In genomic region chr10:103396067-103396788, GRCh38 we compare ENCODE assay signal across 8 cellular contexts. TPM values are rescaled to one million over a fixed set of nuclear protein-coding genes. Genes with fewer than 3 reads are reported as not detected.
A peak's percentile ranks its signal among the peaks of the same experiment; 100 is the strongest.
DNase-seq lines count a peak whose midpoint lies in the region; TF ChIP-seq lines count a peak whose summit lies in the region.

ATP5MK (minus strand) TSS chr10:103396475; CDS start chr10:103392457, 4,018 bp downstream.
PDCD11 (plus strand) TSS chr10:103396626; CDS start chr10:103398427, 1,801 bp downstream.

- H3K79me1 ChIP-seq in H9 (ENCODE audit: insufficient read depth, low read depth, low read length, poor library complexity, severe bottlenecking): peaks cover 8% of the 10 kb centered on the region

- H3K18ac ChIP-seq in H9 (ENCODE audit: insufficient read length, low read depth, low read length): peak within 1 kb of the TSS; percentile 46

- no peak within 1 kb of the TSS for H2BK12ac ChIP-seq in H9 (ENCODE audit: insufficient read length, low read depth, low read length)

- peak within 1 kb of the TSS; percentile 91 for H3K4me3 ChIP-seq in MG63
- H3K4me3 ChIP-seq in fibroblast of villous mesenchyme (ENCODE audit: low read depth, low read length): peak within 1 kb of the TSS; percentile 75

- H3K23me2 ChIP-seq in H9 (ENCODE audit: insufficient read length, low read depth, low read length, poor library complexity, severe bottlenecking): peaks cover 9% of the 10 kb centered on the region

- H2BK15ac ChIP-seq in H9 (ENCODE audit: low read depth, low read length): no peak within 1 kb of the TSS

- no peaks in the 10 kb centered on the region; the same call in 1 of the 2 replicates for H3K4me1 ChIP-seq in H9 (ENCODE audit: insufficient read depth, low read length)

- peaks cover 70% of the 10 kb centered on the region for H3K36me3 ChIP-seq in MG63

- H3K56ac ChIP-seq in H9 (ENCODE audit: insufficient read length, low read depth, low read length): no peak within 1 kb of the TSS

- no peak within 1 kb of the TSS for H2BK120ac ChIP-seq in H9 (ENCODE audit: low read depth, low read length, poor library complexity, severe bottlenecking)

- H3K27ac Mint-ChIP-seq in H9 (peak within 1 kb of the TSS; percentile 90 to 98 (median 96)), neural crest cell (ENCODE audit: unreplicated experiment) (peak within 1 kb of the TSS; percentile 99)

- H3K27me3 ChIP-seq in H9 (ENCODE audit: insufficient read depth, low read length) (no peaks in the 10 kb centered on the region), MG63 (no peaks in the 10 kb centered on the region)

- no peak within 1 kb of the TSS for H3K4ac ChIP-seq in H9 (ENCODE audit: low read depth, low read length)

- no peak within 1 kb of the TSS for H2AK5ac ChIP-seq in H9 (ENCODE audit: insufficient read length, low read length)

- H3K79me2 ChIP-seq in H9 (ENCODE audit: insufficient read depth, low read length): peaks cover 23% of the 10 kb centered on the region; the same call in 1 of the 2 replicates

- no peak within 1 kb of the TSS for H2BK20ac ChIP-seq in H9 (ENCODE audit: low read depth, low read length, poor library complexity, severe bottlenecking)

- no peak within 1 kb of the TSS for H2AFZ ChIP-seq in H9 (ENCODE audit: low read length)

- in situ Hi-C loops in G401 (cut with HindIII; ENCODE audit: low sequenced_read_pairs): no loop called here

- H3K4me2 ChIP-seq in H9 (ENCODE audit: insufficient read depth, insufficient read length, low read length): peak within 1 kb of the TSS; percentile 77

- no peak within 1 kb of the TSS for H4K5ac ChIP-seq in H9 (ENCODE audit: insufficient read length, low read depth, low read length)

- no peaks in the 10 kb centered on the region for H4K20me1 ChIP-seq in H9 (ENCODE audit: control insufficient read depth, insufficient read depth, insufficient read length)

- H3T11ph ChIP-seq in H9 (ENCODE audit: low read length): no peak within 1 kb of the TSS

- H3K36me3 Mint-ChIP-seq in H9 (ENCODE audit: insufficient read depth in 1 of 3, low read depth in 3 of 3) (peaks cover 29 to 79% (median 68%) of the 10 kb centered on the region in 3 experiments), neural crest cell (ENCODE audit: low read depth) (peaks cover 6% of the 10 kb centered on the region)

- H4K8ac ChIP-seq in H9 (replicated peaks; ENCODE audit: insufficient read length, low read depth, low read length): no peak within 1 kb of the TSS

- H3K9ac ChIP-seq in H9 (ENCODE audit: extremely low read depth, insufficient read length, low read length): peak within 1 kb of the TSS; percentile 92

- H3K23ac ChIP-seq in H9 (ENCODE audit: insufficient read length, low read depth, low read length): no peak within 1 kb of the TSS

- DNase-seq in G401 (ENCODE audit: low spot score): peak; percentile 99
- DNase-seq in H9: peak; percentile 98
- peak; percentile 97 for DNase-seq in MG63
- peak; percentile 90 for DNase-seq in SIG-M5 (lab: John Stamatoyannopoulos, UW)
- DNase-seq in activated gamma-delta T cell treated with Interleukin-2 at 50 U/mL for 16 hours: peak; percentile 95
- DNase-seq in fibroblast of villous mesenchyme (ENCODE audit: low read depth): peak; percentile 98
- DNase-seq in neural crest cell (ENCODE audit: low read depth, low spot score): peak; percentile 86
- DNase-seq in stromal cell of bone marrow (ENCODE audit: low read depth): peak; percentile 98

- peak within 1 kb of the TSS; percentile 85 for H3K14ac ChIP-seq in H9 (ENCODE audit: insufficient read depth, low read length)

- H3K4me3 Mint-ChIP-seq in H9: peak within 1 kb of the TSS; percentile 99
- H3K4me3 Mint-ChIP-seq in neural crest cell: peak within 1 kb of the TSS; percentile 100

- H3K9me3 ChIP-seq in H9 (ENCODE audit: control insufficient read depth, low read depth, low read length) (no peaks in the 10 kb centered on the region), MG63 (no peaks in the 10 kb centered on the region)

- H3K4me1 Mint-ChIP-seq in H9 (peaks cover 15 to 22% of the 10 kb centered on the region in 2 experiments), neural crest cell (peaks cover 48% of the 10 kb centered on the region)

- H3K27me3 Mint-ChIP-seq in H9 (ENCODE audit: low read depth): no peaks in the 10 kb centered on the region
- H3K27me3 Mint-ChIP-seq in neural crest cell (ENCODE audit: low read depth): no peaks in the 10 kb centered on the region

- WGBS in H9 (ENCODE audit: extremely low coverage, insufficient read length, low lambda C conversion rate): no CpG with 5 or more reads among the region's 56 CpGs

- H3K9me3 Mint-ChIP-seq in H9 (no peaks in the 10 kb centered on the region; a peak in 1 of 5 replicates), neural crest cell (no peaks in the 10 kb centered on the region)

- no peak within 1 kb of the TSS for H4K91ac ChIP-seq in H9 (ENCODE audit: insufficient read length, low read depth, low read length)

- H3K27ac ChIP-seq in H9 (ENCODE audit: insufficient read length, low read depth, low read length): no peak within 1 kb of the TSS

- no peak within 1 kb of the TSS for H2BK5ac ChIP-seq in H9 (ENCODE audit: insufficient read length, low read length)

- TF ChIP-seq CTCF in H9 (conservative IDR thresholded peaks at IDR 0.05): no peak
- no peak for TF ChIP-seq CTCF in fibroblast of villous mesenchyme (IDR thresholded peaks at IDR 0.05; ENCODE audit: insufficient read depth, low read depth, low read length)
- peak; percentile 24 for TF ChIP-seq CTCF in neural crest cell (conservative IDR thresholded peaks at IDR 0.05)

RNA-seq across cellular contexts. Expression of gene ATP5MK, which starts in this region (rescaled TPM):
- total RNA-seq in G401 (2014; rRNA removed; shearing (Covaris generic)): 274 and 320 TPM in 2 replicates
- total RNA-seq in H9 (2021): 335 and 338 TPM in 2 replicates
- total RNA-seq in MG63 (2014; rRNA removed; shearing (Covaris generic); ENCODE audit: low replicate concordance): 342 and 2,124 TPM in 2 replicates
- total RNA-seq in fibroblast of villous mesenchyme: 175 and 217 TPM in 2 replicates
- 263 and 275 TPM in 2 replicates for total RNA-seq in neural crest cell

RNA-seq across cellular contexts. Expression of gene PDCD11, which starts in this region (rescaled TPM):
- total RNA-seq in G401 (2014; rRNA removed; shearing (Covaris generic)): 42.4 and 60.6 TPM in 2 replicates
- total RNA-seq in H9 (2021): 86.3 and 99.5 TPM in 2 replicates
- 36.6 and 42.5 TPM in 2 replicates for total RNA-seq in MG63 (2014; rRNA removed; shearing (Covaris generic); ENCODE audit: low replicate concordance)
- 28.7 and 36.3 TPM in 2 replicates for total RNA-seq in fibroblast of villous mesenchyme
- total RNA-seq in neural crest cell: 74.1 and 76.4 TPM in 2 replicates
